Comparison of ENCODE assay signal across 8 cellular contexts in genomic region chr10:47384148-47384921, GRCh38. TPM values are rescaled to one million over a fixed set of nuclear protein-coding genes. Genes with fewer than 3 reads are reported as not detected.
A peak's percentile ranks its signal among the peaks of the same experiment; 100 is the strongest.
DNase-seq lines count a peak whose midpoint lies in the region; ATAC-seq and TF ChIP-seq lines count a peak whose summit lies in the region.

Gene ZNF488 (minus strand): TSS chr10:47384293. CDS start chr10:47368829, 15,464 bp downstream.

- peaks cover 0 to 18% (median 15%) of the 10 kb centered on the region in 6 donors for H3K4me1 ChIP-seq in spleen

- no peaks in the 10 kb centered on the region for H3K36me3 Mint-ChIP-seq in activated B cell treated with CpG ODN at 0.5 μM for 24 hours (ENCODE audit: low read depth)

- no peaks in the 10 kb centered on the region for H3K36me3 ChIP-seq in spleen

- peak; percentile 29 for DNase-seq in NCI-H2107 treated with DMSO at 0.1 percent for 48 hours (lab: John Stamatoyannopoulos, UW; ENCODE audit: unreplicated experiment)
- no peak for DNase-seq in NCI-H2107 (lab: John Stamatoyannopoulos, UW)
- peak; percentile 62 for DNase-seq in NCI-H2171 treated with DMSO at 0.1 percent for 48 hours (lab: John Stamatoyannopoulos, UW)
- DNase-seq in activated B cell treated with CpG ODN at 0.5 μM for 24 hours, result peak; percentile 66
- DNase-seq in central memory CD4-positive, alpha-beta T cell, result peak; percentile 61
- peak; percentile 95 for DNase-seq in islet precursor cell
- DNase-seq in spleen, result peak; percentile 91

- CTCF ChIA-PET in activated B cell treated with CpG ODN at 0.5 μM for 24 hours (lab: Charles Lee), result interaction anchor here (0.7 kb wide), 1 partner anchor 44 kb away, joined by 3 read pairs; no protein-coding TSS in a partner anchor

- peak within 1 kb of the TSS; percentile 59 to 84 (median 76) for H3K27ac ChIP-seq in spleen

- H3K9me3 Mint-ChIP-seq in activated B cell treated with CpG ODN at 0.5 μM for 24 hours, result peaks cover 8% of the 10 kb centered on the region

- TF ChIP-seq CTCF in activated B cell treated with CpG ODN at 0.5 μM for 24 hours (IDR thresholded peaks at IDR 0.05) (no peak), spleen (IDR thresholded peaks at IDR 0.05 in 8 of 11, conservative IDR thresholded peaks at IDR 0.05 in 3 of 11) (no peak)

- H3K27me3 ChIP-seq in spleen (replicated peaks in 1 of 7), result peaks cover 0 to 43% (median 8%) of the 10 kb centered on the region in 7 donors

- no peak for TF ChIP-seq POLR2A in spleen (IDR thresholded peaks at IDR 0.05)

- peaks cover 51% of the 10 kb centered on the region for H3K27me3 Mint-ChIP-seq in activated B cell treated with CpG ODN at 0.5 μM for 24 hours

- WGBS in spleen, 5 donors, result 0 to 1% (median 1%) methylated on average over 46 to 75 of the region's 75 CpGs

- intact Hi-C loops in activated B cell treated with CpG ODN at 0.5 μM for 24 hours (cut with micrococcal nuclease) (loop anchor here (10.0 kb wide), 1 partner anchor 920 kb away; the partner anchor contains the start of gene MAPK8), spleen (cut with DNase I; ENCODE audit: low total_unique reads) (no loop called here)

- H3K4me3 ChIP-seq in spleen, result peak within 1 kb of the TSS; percentile 64 to 85 (median 78)

- peak within 1 kb of the TSS; percentile 88 for H3K4me3 Mint-ChIP-seq in activated B cell treated with CpG ODN at 0.5 μM for 24 hours

- ATAC-seq in HG03060 (IDR thresholded peaks at IDR 0.05; ENCODE audit: low read depth, unreplicated experiment) (peak; percentile 51), activated B cell treated with CpG ODN at 0.5 μM for 24 hours (ENCODE audit: low read depth) (peak; percentile 95)

- H3K27ac Mint-ChIP-seq in activated B cell treated with CpG ODN at 0.5 μM for 24 hours, result no peak within 1 kb of the TSS

- H3K4me1 Mint-ChIP-seq in activated B cell treated with CpG ODN at 0.5 μM for 24 hours, result peaks cover 12% of the 10 kb centered on the region

- POLR2A ChIA-PET in activated B cell treated with CpG ODN at 0.5 μM for 24 hours (lab: Charles Lee), result no interaction called here

- peaks cover 0 to 5% (median 0%) of the 10 kb centered on the region in 8 donors for H3K9me3 ChIP-seq in spleen

RNA-seq across cellular contexts. Expression of gene ZNF488, which starts in this region (rescaled TPM):
- total RNA-seq in activated B cell treated with CpG ODN at 0.5 μM for 24 hours (not detected in 2 replicates), spleen (under 1 TPM in 3 of 7 donors, not detected in 4; 0.09 to 0.26 (median 0.13) TPM)
- polyA plus RNA-seq in spleen, result under 1 TPM in 1 of 3 donors, not detected in 2; 0.02 TPM

Comparison
In these comparisons a context has a peak if more than half of its experiments do, and no peak if none do; other contexts are left out.
1. Peak in DNase-seq and ATAC-seq in activated B cell treated with CpG ODN at 0.5 μM for 24 hours; RNA of the gene not detected or under 1 TPM.
2. Peak in DNase-seq, H3K4me3 ChIP-seq and H3K27ac ChIP-seq in spleen; RNA of the gene not detected or under 1 TPM.